In genomic region chr14:88256997-88257755, GRCh38 we compare ENCODE assay signal across 17 cellular contexts.
DNase-seq lines count a peak whose midpoint lies in the region; FAIRE-seq and TF ChIP-seq lines count a peak whose summit lies in the region.
"Had no signal": no experiment of that assay in that cellular context is flagged by ENCODE, and none has a peak within 500 bp of the region (broad histone marks: within the 10 kb centered on the region; RNA-seq: fewer than 3 reads in every experiment).

No MANE protein-coding gene starts in this region.

- no peak overlapping the region for H2BK20ac ChIP-seq in H1 (ENCODE audit: low read length)

- no peak for TF ChIP-seq CTCF in H1 (IDR thresholded peaks at IDR 0.05; ENCODE audit: control extremely low read depth in 1 of 3, insufficient read depth in 1 of 3, low read depth in 1 of 3, low read length in 3 of 3)

- POLR2A ChIA-PET in H1 (lab: Charles Lee; ENCODE audit: partially characterized antibody): interaction anchor here (1.5 kb wide), 1 partner anchor 296 kb away, joined by 3 read pairs; no protein-coding TSS in a partner anchor

- peak overlapping the region in 7 of 11 experiments; percentile 24 to 56 (median 47); a peak in 13 of 22 replicates for H3K27ac ChIP-seq in BLaER1 treated with 17β-estradiol and CSF1 and Interleukin-3, amounts not matched to agents 10 nM and 100 nM
- H3K27ac ChIP-seq in H1 (ENCODE audit: low read depth, low read length) (no peak overlapping the region), trophoblast cell (ENCODE audit: low read depth, low read length) (no peak overlapping the region)

- peak overlapping the region in 10 of 11 experiments; percentile 14 to 74 (median 56); a peak in 19 of 22 replicates for H3K4me2 ChIP-seq in BLaER1 treated with 17β-estradiol and CSF1 and Interleukin-3, amounts not matched to agents 10 nM and 100 nM
- no peak overlapping the region for H3K4me2 ChIP-seq in H1 (ENCODE audit: insufficient read depth in 1 of 2, low read depth in 2 of 2, low read length in 2 of 2)
- H3K4me2 ChIP-seq in trophoblast cell (ENCODE audit: low read length): no peak overlapping the region

- H4K91ac ChIP-seq in H1 (replicated peaks; ENCODE audit: insufficient read length, low read length) (no peak overlapping the region), trophoblast cell (ENCODE audit: low read depth, low read length) (no peak overlapping the region)

- H3K4me1 ChIP-seq in BLaER1 treated with 17β-estradiol and CSF1 and Interleukin-3, amounts not matched to agents 10 nM and 100 nM: peaks cover 4 to 46% (median 23%) of the 10 kb centered on the region in 10 experiments; a peak in 18 of 20 replicates
- H3K4me1 ChIP-seq in H1 (replicated peaks in 1 of 4; ENCODE audit: control insufficient read depth in 3 of 4, insufficient read depth in 4 of 4, low read length in 3 of 4) (no peaks in the 10 kb centered on the region), trophoblast cell (ENCODE audit: control insufficient read depth in 1 of 2, insufficient read depth in 2 of 2, low read length in 2 of 2) (no peaks in the 10 kb centered on the region)
- H3K4me1 ChIP-seq: BE2C had no signal

- H3K14ac ChIP-seq in H1 (ENCODE audit: insufficient read length) (no peak overlapping the region), trophoblast cell (ENCODE audit: low read length) (no peak overlapping the region)

- no peak overlapping the region for H3K23ac ChIP-seq in H1 (ENCODE audit: insufficient read length)
- H3K23ac ChIP-seq in trophoblast cell (ENCODE audit: low read length): no peak overlapping the region

- H2AFZ ChIP-seq in H1 (ENCODE audit: low read length): no peak overlapping the region
- H2AFZ ChIP-seq in trophoblast cell (ENCODE audit: insufficient read depth, low read length, poor library complexity): no peak overlapping the region

- 87% methylated on average over 8 of the region's 8 CpGs; no CpG with 5 or more reads in 1 of the 2 experiments for WGBS in H1 (ENCODE audit: extremely low coverage in 1 of 2, insufficient coverage in 1 of 2, insufficient read length in 1 of 2, insufficient replicate concordance in 2 of 2, low coverage in 1 of 2, low lambda C conversion rate in 2 of 2, missing lambda C conversion rate in 1 of 2), 2 experiments
- no CpG with 5 or more reads among the region's 8 CpGs for WGBS in trophoblast cell (ENCODE audit: extremely low coverage, insufficient coverage, insufficient read length)

- H3K4me3 ChIP-seq in BLaER1 treated with 17β-estradiol and CSF1 and Interleukin-3, amounts not matched to agents 10 nM and 100 nM: no peak overlapping the region
- H3K4me3 ChIP-seq in H1 (ENCODE audit: extremely low read depth in 1 of 4, insufficient read depth in 2 of 4, low read depth in 3 of 4, low read length in 4 of 4) (no peak overlapping the region), trophoblast cell (ENCODE audit: low read depth, low read length) (no peak overlapping the region)

- no peaks in the 10 kb centered on the region for H3K79me2 ChIP-seq in H1 (ENCODE audit: control insufficient read depth in 1 of 2, insufficient read depth in 2 of 2, low read length in 2 of 2)
- no peaks in the 10 kb centered on the region for H3K79me2 ChIP-seq in trophoblast cell (ENCODE audit: control insufficient read depth, insufficient read depth, low read length, poor library complexity)

- H2BK12ac ChIP-seq in H1 (ENCODE audit: low read depth, low read length): 0 out of 2 replicates have a peak overlapping the region, but pooled peaks have one; percentile 27
- H2BK12ac ChIP-seq in trophoblast cell (ENCODE audit: low read length): no peak overlapping the region

- TF ChIP-seq EP300 in H1 (IDR thresholded peaks at IDR 0.05; ENCODE audit: borderline replicate concordance in 1 of 2, low read depth in 2 of 2, low read length in 2 of 2): no peak

- TF ChIP-seq POLR2A in H1 (IDR thresholded peaks at IDR 0.05; ENCODE audit: control extremely low read depth in 1 of 2, low read depth in 2 of 2, low read length in 2 of 2): no peak

- H4K20me1 ChIP-seq in BLaER1 treated with 17β-estradiol and CSF1 and Interleukin-3, amounts not matched to agents 10 nM and 100 nM: no peaks in the 10 kb centered on the region
- no peaks in the 10 kb centered on the region for H4K20me1 ChIP-seq in H1 (replicated peaks in 1 of 2; ENCODE audit: control insufficient read depth in 1 of 2, insufficient read depth in 2 of 2, low read length in 2 of 2)

- H4K12ac ChIP-seq in trophoblast cell (ENCODE audit: low read depth, low read length): no peak overlapping the region

- no peak for TF ChIP-seq RAD21 in H1 (IDR thresholded peaks at IDR 0.05 in 1 of 2, conservative IDR thresholded peaks at IDR 0.05 in 1 of 2; ENCODE audit: low read depth in 2 of 2, low read length in 2 of 2)

- H2BK120ac ChIP-seq in H1 (replicated peaks; ENCODE audit: low read depth, low read length): no peak overlapping the region
- H2BK120ac ChIP-seq in trophoblast cell (ENCODE audit: insufficient read depth, low read length, poor library complexity): no peak overlapping the region

- H3K18ac ChIP-seq in H1 (ENCODE audit: extremely low read depth, low read length) (no peak overlapping the region), trophoblast cell (ENCODE audit: low read length) (no peak overlapping the region)

- H3K27me3 ChIP-seq in BLaER1 treated with 17β-estradiol and CSF1 and Interleukin-3, amounts not matched to agents 10 nM and 100 nM: no peaks in the 10 kb centered on the region
- no peaks in the 10 kb centered on the region for H3K27me3 ChIP-seq in H1 (replicated peaks in 1 of 4; ENCODE audit: control insufficient read depth in 3 of 4, extremely low read depth in 1 of 4, insufficient read depth in 3 of 4, low read length in 3 of 4)
- H3K27me3 ChIP-seq in trophoblast cell (ENCODE audit: insufficient read depth, low read length): no peaks in the 10 kb centered on the region
- H3K27me3 ChIP-seq: BE2C had no signal

- H4K8ac ChIP-seq in H1 (ENCODE audit: extremely low read depth, insufficient read depth, low read length): no peak overlapping the region
- no peak overlapping the region for H4K8ac ChIP-seq in trophoblast cell (ENCODE audit: low read depth, low read length)

- no peak overlapping the region for H2BK5ac ChIP-seq in H1 (ENCODE audit: low read depth, low read length)
- H2BK5ac ChIP-seq in trophoblast cell (ENCODE audit: low read depth, low read length, poor library complexity): no peak overlapping the region

- H3K56ac ChIP-seq in H1 (replicated peaks; ENCODE audit: insufficient read length, low read depth, low read length): no peak overlapping the region

- FAIRE-seq in H1 (lab: Jason Lieb, UNC): no peak

- no peak overlapping the region for H4K5ac ChIP-seq in H1 (ENCODE audit: insufficient read length, low read depth, low read length)

- H3K23me2 ChIP-seq in H1 (ENCODE audit: low read depth, low read length): no peaks in the 10 kb centered on the region

- no peak overlapping the region for H2BK15ac ChIP-seq in H1 (ENCODE audit: low read length)

- H3K79me1 ChIP-seq in H1 (ENCODE audit: low read depth, low read length) (no peaks in the 10 kb centered on the region), trophoblast cell (ENCODE audit: low read length) (no peaks in the 10 kb centered on the region)

- CTCF ChIA-PET in H1 (lab: Charles Lee; ENCODE audit: partially characterized antibody): interaction anchor here (0.6 to 4.9 kb wide), 13 partner anchors 10 to 311 kb away, joined by 3 to 18 read pairs (median 4); no protein-coding TSS in a partner anchor

- DNase-seq in H4 (ENCODE audit: low spot score): peak; percentile 41
- DNase-seq in OCI-M1 (lab: John Stamatoyannopoulos, UW): peak; percentile 46
- no peak for DNase-seq in H1 (ENCODE audit: low read depth in 1 of 2, low spot score in 2 of 2)
- no peak for DNase-seq in activated CD4-positive, CD25-positive, alpha-beta regulatory T cell (lab: John Stamatoyannopoulos, UW)
- no peak for DNase-seq in putamen (ENCODE audit: low spot score)
- no peak for DNase-seq in trophoblast cell
- DNase-seq: BE2C; CD8-positive, alpha-beta T cell; Kasumi-1; MM.1S; NCI-H1417 treated with DMSO at 0.1 percent for 48 hours; NCI-H1930; NCI-H2171; NCI-H446 treated with DMSO at 0.1 percent for 48 hours; SHP77 treated with DMSO at 0.1 percent for 48 hours; T-helper 17 cell had no signal

- H2AK5ac ChIP-seq in H1 (ENCODE audit: low read depth, low read length): no peak overlapping the region
- H2AK5ac ChIP-seq in trophoblast cell (ENCODE audit: low read length): no peak overlapping the region

- H3K9me3 ChIP-seq in BLaER1 treated with 17β-estradiol and CSF1 and Interleukin-3, amounts not matched to agents 10 nM and 100 nM (replicated peaks in 1 of 11): peaks cover 0 to 17% (median 0%) of the 10 kb centered on the region in 11 experiments; a peak in 4 of 22 replicates
- no peaks in the 10 kb centered on the region for H3K9me3 ChIP-seq in H1 (ENCODE audit: insufficient read depth in 2 of 2, low read depth in 1 of 2, low read length in 1 of 2)
- no peaks in the 10 kb centered on the region for H3K9me3 ChIP-seq in trophoblast cell (ENCODE audit: insufficient read depth, low read depth, low read length)
- H3K9me3 ChIP-seq: BE2C had no signal

- peaks cover 0 to 18% (median 0%) of the 10 kb centered on the region in 11 experiments; a peak in 6 of 22 replicates for H3K36me3 ChIP-seq in BLaER1 treated with 17β-estradiol and CSF1 and Interleukin-3, amounts not matched to agents 10 nM and 100 nM
- H3K36me3 ChIP-seq in H1 (ENCODE audit: control insufficient read depth in 2 of 4, insufficient read depth in 4 of 4, low read length in 3 of 4) (no peaks in the 10 kb centered on the region), trophoblast cell (ENCODE audit: control insufficient read depth in 1 of 2, insufficient read depth in 2 of 2, low read length in 2 of 2) (no peaks in the 10 kb centered on the region)
- H3K36me3 ChIP-seq: BE2C had no signal

- no peak overlapping the region; a peak in 1 of 22 replicates for H3K9ac ChIP-seq in BLaER1 treated with 17β-estradiol and CSF1 and Interleukin-3, amounts not matched to agents 10 nM and 100 nM
- no peak overlapping the region; a peak in 1 of 7 replicates for H3K9ac ChIP-seq in H1 (replicated peaks in 1 of 4; ENCODE audit: extremely low read depth in 1 of 4, low read depth in 3 of 4, low read length in 3 of 4)
- no peak overlapping the region for H3K9ac ChIP-seq in trophoblast cell (ENCODE audit: low read length)

- H3K4ac ChIP-seq in H1 (replicated peaks; ENCODE audit: insufficient read length, low read depth, low read length) (no peak overlapping the region), trophoblast cell (ENCODE audit: low read depth, low read length) (no peak overlapping the region)

TF ChIP-seq in H1, 55 proteins besides CTCF, POLR2A, EP300 and RAD21 (continues in another document):
- no peak for TF ChIP-seq SIX5 (IDR thresholded peaks at IDR 0.05; ENCODE audit: low read depth, low read length)
- no peak for TF ChIP-seq TCF12 (IDR thresholded peaks at IDR 0.05; ENCODE audit: low read depth, low read length)
- TF ChIP-seq JUND (IDR thresholded peaks at IDR 0.05; ENCODE audit: low read length): no peak
- TF ChIP-seq BACH1 (IDR thresholded peaks at IDR 0.05; ENCODE audit: low read length): no peak
- TF ChIP-seq POLR2AphosphoS5 (IDR thresholded peaks at IDR 0.05; ENCODE audit: low read depth, low read length): no peak
- TF ChIP-seq RBBP5 (IDR thresholded peaks at IDR 0.05; ENCODE audit: borderline replicate concordance, low read depth, low read length): no peak
- no peak for TF ChIP-seq BCL11A (IDR thresholded peaks at IDR 0.05; ENCODE audit: low read depth in 2 of 2, low read length in 2 of 2)

Comparison
In these comparisons a context has a peak if more than half of its experiments do, and no peak if none do; other contexts are left out.
1. H3K27ac ChIP-seq: peak in BLaER1 treated with 17β-estradiol and CSF1 and Interleukin-3, amounts not matched to agents 10 nM and 100 nM (7 of 11); none in H1 (single experiment) and trophoblast cell (single experiment).
2. H3K4me2 ChIP-seq: peak in BLaER1 treated with 17β-estradiol and CSF1 and Interleukin-3, amounts not matched to agents 10 nM and 100 nM (10 of 11); none in H1 (0 of 2) and trophoblast cell (single experiment).
3. DNase-seq: peak in H4 (single experiment) and OCI-M1 (single experiment); none in H1 (0 of 2), activated CD4-positive, CD25-positive, alpha-beta regulatory T cell (0 of 4), putamen (single experiment) and trophoblast cell (0 of 2).